Comparison of ENCODE assay signal across 8 cellular contexts in the genomic region with DNA sequence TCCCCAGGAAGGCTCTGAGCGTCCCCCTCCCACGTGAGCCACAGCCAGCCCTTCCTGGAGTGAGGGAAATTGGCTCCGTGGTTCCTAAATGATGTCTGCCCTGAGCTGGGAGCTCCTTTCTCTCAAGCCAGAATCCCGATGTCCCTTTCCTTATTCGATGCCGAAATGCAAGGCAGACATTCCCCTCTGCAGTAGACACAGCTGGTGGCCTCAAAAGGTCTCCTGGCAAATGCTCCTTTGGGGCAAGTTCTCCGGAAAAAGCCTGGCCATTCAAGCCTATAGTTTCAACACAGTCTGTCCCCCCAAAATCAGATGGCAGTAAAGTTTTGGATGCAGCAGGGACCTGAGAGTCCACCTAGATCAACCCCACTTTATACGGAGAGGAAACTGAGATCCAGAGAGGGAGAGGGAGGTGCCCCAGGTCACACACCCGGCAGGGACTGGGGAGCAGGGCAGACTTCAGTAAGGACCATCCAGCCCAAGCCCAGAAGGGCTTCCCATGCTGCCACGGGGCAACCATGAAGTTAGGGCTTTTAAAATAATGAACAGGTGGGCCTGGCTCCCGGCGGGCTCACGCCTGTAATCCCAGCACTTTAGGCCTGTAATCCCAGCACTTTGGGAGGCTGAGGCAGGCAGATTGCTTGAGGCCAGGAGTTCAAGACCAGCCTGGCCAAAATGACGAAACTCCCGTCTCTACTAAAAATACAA.
DNase-seq lines count a peak whose midpoint lies in the region; ATAC-seq, FAIRE-seq and TF ChIP-seq lines count a peak whose summit lies in the region.

No MANE protein-coding gene starts in this region.

- H3K4me1 ChIP-seq in keratinocyte (ENCODE audit: control insufficient read depth, extremely low read depth, insufficient read depth, low read length): peaks cover 6% of the 10 kb centered on the region

- no peak for ATAC-seq in activated naive CD4-positive, alpha-beta T cell treated with anti-CD3 and anti-CD28 coated beads, Interleukin-2, amount 50 U/mL, for 72 hours
- no peak for ATAC-seq in activated CD8-positive, alpha-beta T cell treated with anti-CD3 and anti-CD28 coated beads, Interleukin-2, amount 10 ng/mL, durations not matched to agents 7 days and 5 days

- no peaks in the 10 kb centered on the region for H3K9me3 ChIP-seq in keratinocyte (ENCODE audit: control insufficient read depth, low read depth, low read length)

- H3K9ac ChIP-seq in keratinocyte (ENCODE audit: control insufficient read depth, extremely low read depth, insufficient read depth, low read length): peak overlapping the region; percentile 58

- no peaks in the 10 kb centered on the region for H3K36me3 ChIP-seq in keratinocyte (ENCODE audit: control insufficient read depth in 2 of 2, extremely low read depth in 1 of 2, insufficient read depth in 2 of 2, low read length in 2 of 2)

- POLR2A ChIA-PET in activated CD8-positive, alpha-beta T cell treated with anti-CD3 and anti-CD28 coated beads, Interleukin-2, amount 10 ng/mL, durations not matched to agents 7 days and 5 days (lab: Charles Lee): no interaction called here

- peaks cover 9% of the 10 kb centered on the region for H3K4me1 Mint-ChIP-seq in activated naive CD4-positive, alpha-beta T cell treated with anti-CD3 and anti-CD28 coated beads for 36 hours (ENCODE audit: low read depth)
- peaks cover 12% of the 10 kb centered on the region for H3K4me1 Mint-ChIP-seq in activated CD8-positive, alpha-beta T cell treated with anti-CD3 and anti-CD28 coated beads, Interleukin-2, amount 10 ng/mL, durations not matched to agents 7 days and 5 days (ENCODE audit: low read depth)

- dilution Hi-C loops in keratinocyte (cut with MboI; ENCODE audit: extremely low pct_ligation_motif_present, low sequenced_read_pairs): no loop called here

- H3K27me3 ChIP-seq in keratinocyte (ENCODE audit: control insufficient read depth, extremely low read depth, insufficient read depth, low read length): no peaks in the 10 kb centered on the region

- CTCF ChIA-PET in activated naive CD4-positive, alpha-beta T cell treated with anti-CD3 and anti-CD28 coated beads for 36 hours (lab: Charles Lee): interaction anchor here (0.6 kb wide), 1 partner anchor 77 kb away, joined by 3 read pairs; no protein-coding TSS in a partner anchor
- CTCF ChIA-PET in activated CD8-positive, alpha-beta T cell treated with anti-CD3 and anti-CD28 coated beads, Interleukin-2, amount 10 ng/mL, durations not matched to agents 7 days and 5 days (lab: Charles Lee): interaction anchor here (0.6 kb wide), 1 partner anchor 14 kb away, joined by 3 read pairs; no protein-coding TSS in a partner anchor

- H3K27me3 Mint-ChIP-seq in activated naive CD4-positive, alpha-beta T cell treated with anti-CD3 and anti-CD28 coated beads for 36 hours (ENCODE audit: low read depth): no peaks in the 10 kb centered on the region
- H3K27me3 Mint-ChIP-seq in activated CD8-positive, alpha-beta T cell treated with anti-CD3 and anti-CD28 coated beads, Interleukin-2, amount 10 ng/mL, durations not matched to agents 7 days and 5 days (ENCODE audit: low read depth): peaks cover 19% of the 10 kb centered on the region

- no peaks in the 10 kb centered on the region for H3K9me3 Mint-ChIP-seq in activated naive CD4-positive, alpha-beta T cell treated with anti-CD3 and anti-CD28 coated beads for 36 hours
- H3K9me3 Mint-ChIP-seq in activated naive CD4-positive, alpha-beta T cell treated with anti-CD3 and anti-CD28 coated beads, Interleukin-2, amount 50 U/mL, for 72 hours: no peaks in the 10 kb centered on the region
- H3K9me3 Mint-ChIP-seq in activated CD8-positive, alpha-beta T cell treated with anti-CD3 and anti-CD28 coated beads, Interleukin-2, amount 10 ng/mL, durations not matched to agents 7 days and 5 days (ENCODE audit: insufficient read depth): no peaks in the 10 kb centered on the region

- H3K79me2 ChIP-seq in keratinocyte (ENCODE audit: control insufficient read depth, insufficient read depth, low read length): no peaks in the 10 kb centered on the region

- H3K9me1 ChIP-seq in keratinocyte (ENCODE audit: control insufficient read depth, extremely low read depth, insufficient read depth, low read length): no peaks in the 10 kb centered on the region

- peak overlapping the region; percentile 79 for H2AFZ ChIP-seq in keratinocyte (ENCODE audit: control insufficient read depth, low read length)

- intact Hi-C loops in activated naive CD4-positive, alpha-beta T cell treated with anti-CD3 and anti-CD28 coated beads for 36 hours (cut with micrococcal nuclease): loop anchor here (5.0 to 10.0 kb wide), 3 partner anchors 122 to 568 kb away; partner anchors contain the start of gene RCC1L

- H3K4me3 ChIP-seq in keratinocyte (ENCODE audit: control insufficient read depth in 2 of 3, extremely low read depth in 1 of 3, insufficient read depth in 2 of 3, low read depth in 1 of 3, low read length in 3 of 3): peak overlapping the region; percentile 45 to 65 (median 62)

- FAIRE-seq in keratinocyte (lab: Jason Lieb, UNC): no peak

- no peak overlapping the region for H3K27ac Mint-ChIP-seq in activated naive CD4-positive, alpha-beta T cell treated with anti-CD3 and anti-CD28 coated beads for 36 hours
- H3K27ac Mint-ChIP-seq in activated naive CD4-positive, alpha-beta T cell treated with anti-CD3 and anti-CD28 coated beads, Interleukin-2, amount 50 U/mL, for 72 hours: peak overlapping the region in 1 of 2 donors; percentile 41
- H3K27ac Mint-ChIP-seq in activated CD8-positive, alpha-beta T cell treated with anti-CD3 and anti-CD28 coated beads, Interleukin-2, amount 10 ng/mL, durations not matched to agents 7 days and 5 days: no peak overlapping the region

- peak overlapping the region; percentile 80 for H3K4me2 ChIP-seq in keratinocyte (ENCODE audit: control insufficient read depth, extremely low read depth, insufficient read depth, low read depth, low read length)

- H3K27ac ChIP-seq in keratinocyte (ENCODE audit: control insufficient read depth, insufficient read depth, low read length) (no peak overlapping the region), temporal lobe (ENCODE audit: low read depth, low read length) (peak overlapping the region; percentile 87)

- H3K36me3 Mint-ChIP-seq in activated naive CD4-positive, alpha-beta T cell treated with anti-CD3 and anti-CD28 coated beads for 36 hours (ENCODE audit: low read depth): no peaks in the 10 kb centered on the region
- H3K36me3 Mint-ChIP-seq in activated naive CD4-positive, alpha-beta T cell treated with anti-CD3 and anti-CD28 coated beads, Interleukin-2, amount 50 U/mL, for 72 hours: no peaks in the 10 kb centered on the region
- no peaks in the 10 kb centered on the region for H3K36me3 Mint-ChIP-seq in activated CD8-positive, alpha-beta T cell treated with anti-CD3 and anti-CD28 coated beads, Interleukin-2, amount 10 ng/mL, durations not matched to agents 7 days and 5 days (ENCODE audit: low read depth)

- H4K20me1 ChIP-seq in keratinocyte (ENCODE audit: control insufficient read depth, extremely low read depth, insufficient read depth, low read length): no peaks in the 10 kb centered on the region

- TF ChIP-seq CTCF in keratinocyte (optimal IDR thresholded peaks at IDR 0.05 in 1 of 3, IDR thresholded peaks at IDR 0.05 in 1 of 3, conservative IDR thresholded peaks at IDR 0.05 in 1 of 3; ENCODE audit: extremely low read depth in 1 of 3, insufficient read depth in 2 of 3, low read length in 3 of 3): no peak

- no peak for DNase-seq in activated naive CD4-positive, alpha-beta T cell treated with anti-CD3 and anti-CD28 coated beads for 36 hours
- DNase-seq in activated naive CD4-positive, alpha-beta T cell treated with anti-CD3 and anti-CD28 coated beads, Interleukin-2, amount 50 U/mL, for 72 hours (ENCODE audit: low spot score in 2 of 2): no peak
- no peak for DNase-seq in activated CD8-positive, alpha-beta T cell treated with anti-CD3 and anti-CD28 coated beads, Interleukin-2, amount 10 ng/mL, durations not matched to agents 7 days and 5 days
- DNase-seq in keratinocyte (ENCODE audit: low read depth, low spot score) (no peak), NCI-H1436 treated with DMSO at 0.1 percent for 48 hours (lab: John Stamatoyannopoulos, UW) (no peak)
- no peak for DNase-seq in activated CD4-positive, alpha-beta T cell treated with anti-CD3 and anti-CD28 coated beads, Interleukin-2, amount 50 U/mL, for 4 hours
- DNase-seq in activated CD8-positive, alpha-beta memory T cell treated with anti-CD3 and anti-CD28 coated beads, Interleukin-2, amount 50 U/mL, for 4 hours: no peak

- H3K4me3 Mint-ChIP-seq in activated naive CD4-positive, alpha-beta T cell treated with anti-CD3 and anti-CD28 coated beads for 36 hours: peak overlapping the region; percentile 83
- peak overlapping the region; percentile 66 for H3K4me3 Mint-ChIP-seq in activated CD8-positive, alpha-beta T cell treated with anti-CD3 and anti-CD28 coated beads, Interleukin-2, amount 10 ng/mL, durations not matched to agents 7 days and 5 days
